1 cellular context compared by ENCODE assay signal in genomic region chr1:246210751-246211150, GRCh38.
TF ChIP-seq lines count a peak whose summit lies in the region.

No MANE protein-coding gene starts in this region.

TF ChIP-seq in WTC11, 78 proteins besides CTCF, POLR2A, EP300 and RAD21 (continued from another document):
- TF ChIP-seq ATF2 (CRISPR knock-in tag; IDR thresholded peaks at IDR 0.05; ENCODE audit: borderline replicate concordance, low read depth): no peak
- TF ChIP-seq E2F1 (CRISPR knock-in tag; IDR thresholded peaks at IDR 0.05): no peak
- no peak for TF ChIP-seq TEAD1 (CRISPR knock-in tag; IDR thresholded peaks at IDR 0.05)
- TF ChIP-seq ZNF263 (CRISPR knock-in tag; IDR thresholded peaks at IDR 0.05; ENCODE audit: low read depth): no peak
- no peak for TF ChIP-seq JUN (CRISPR knock-in tag; IDR thresholded peaks at IDR 0.05)
- no peak for TF ChIP-seq FOXK1 (CRISPR knock-in tag; IDR thresholded peaks at IDR 0.05)
- TF ChIP-seq CDX4 (CRISPR knock-in tag; IDR thresholded peaks at IDR 0.05; ENCODE audit: borderline replicate concordance): no peak
- TF ChIP-seq HMGA2 (CRISPR knock-in tag; IDR thresholded peaks at IDR 0.05): no peak
- no peak for TF ChIP-seq ZNF219 (CRISPR knock-in tag; IDR thresholded peaks at IDR 0.05; ENCODE audit: borderline replicate concordance)
- TF ChIP-seq E2F5 (CRISPR knock-in tag; IDR thresholded peaks at IDR 0.05): no peak
- no peak for TF ChIP-seq ZNF121 (CRISPR knock-in tag; IDR thresholded peaks at IDR 0.05)
- TF ChIP-seq AR (CRISPR knock-in tag; IDR thresholded peaks at IDR 0.05): no peak
- no peak for TF ChIP-seq ZNF423 (CRISPR knock-in tag; IDR thresholded peaks at IDR 0.05)
- no peak for TF ChIP-seq PREB (CRISPR knock-in tag; IDR thresholded peaks at IDR 0.05; ENCODE audit: borderline replicate concordance)
- TF ChIP-seq IRF1 (CRISPR knock-in tag; IDR thresholded peaks at IDR 0.05): no peak
- no peak for TF ChIP-seq ZNF416 (CRISPR knock-in tag; IDR thresholded peaks at IDR 0.05)
